18 cellular contexts compared by ENCODE assay signal in genomic region chr12:81095470-81096232, GRCh38. TPM values are rescaled to one million over a fixed set of nuclear protein-coding genes. Genes with fewer than 3 reads are reported as not detected.
DNase-seq lines count a peak whose midpoint lies in the region; ATAC-seq and TF ChIP-seq lines count a peak whose summit lies in the region.
"Had no signal": no experiment of that assay in that cellular context is flagged by ENCODE, and none has a peak within 500 bp of the region (broad histone marks: within the 10 kb centered on the region; RNA-seq: fewer than 3 reads in every experiment).

No MANE protein-coding gene starts in this region.

- H3K9me3 Mint-ChIP-seq in endodermal cell: no peaks in the 10 kb centered on the region
- no peaks in the 10 kb centered on the region for H3K9me3 Mint-ChIP-seq in activated CD4-positive, alpha-beta T cell treated with anti-CD3 and anti-CD28 coated beads, Interleukin-2, amount 10 ng/mL, durations not matched to agents 24 days and 14 days

- peaks cover 9% of the 10 kb centered on the region for H3K4me1 Mint-ChIP-seq in endodermal cell
- H3K4me1 Mint-ChIP-seq in activated CD4-positive, alpha-beta T cell treated with anti-CD3 and anti-CD28 coated beads, Interleukin-2, amount 10 ng/mL, durations not matched to agents 24 days and 14 days: no peaks in the 10 kb centered on the region

- peaks cover 17% of the 10 kb centered on the region for H3K4me1 ChIP-seq in endodermal cell (ENCODE audit: control insufficient read depth, insufficient read depth, low read length)
- H3K4me1 ChIP-seq in left lung: no peaks in the 10 kb centered on the region
- H3K4me1 ChIP-seq in aorta (ENCODE audit: control insufficient read depth in 1 of 2, insufficient read depth in 2 of 2, low read length in 2 of 2): peaks cover 0 to 4% of the 10 kb centered on the region in 2 donors
- H3K4me1 ChIP-seq: SJSA1, transverse colon had no signal

- H3K4me3 ChIP-seq in endodermal cell (ENCODE audit: low read length): no peak overlapping the region
- H3K4me3 ChIP-seq in left lung: no peak overlapping the region
- H3K4me3 ChIP-seq in aorta (ENCODE audit: low read length in 2 of 2): no peak overlapping the region
- H3K4me3 ChIP-seq: SJSA1, transverse colon had no signal

- H3K36me3 ChIP-seq in endodermal cell (ENCODE audit: control insufficient read depth, insufficient read depth, low read length) (no peaks in the 10 kb centered on the region), left lung (no peaks in the 10 kb centered on the region), aorta (ENCODE audit: control insufficient read depth in 1 of 2, insufficient read depth in 2 of 2, low read length in 1 of 2) (no peaks in the 10 kb centered on the region)
- H3K36me3 ChIP-seq: SJSA1, transverse colon had no signal

- no peaks in the 10 kb centered on the region for H3K27me3 ChIP-seq in endodermal cell (ENCODE audit: control insufficient read depth, insufficient read depth, low read length, poor library complexity, severe bottlenecking)
- no peaks in the 10 kb centered on the region for H3K27me3 ChIP-seq in left lung
- H3K27me3 ChIP-seq in aorta (ENCODE audit: control insufficient read depth in 1 of 2, insufficient read depth in 2 of 2, low read length in 1 of 2): no peaks in the 10 kb centered on the region
- H3K27me3 ChIP-seq: SJSA1, transverse colon had no signal

- H3K27me3 Mint-ChIP-seq in endodermal cell (ENCODE audit: insufficient read depth): no peaks in the 10 kb centered on the region
- no peaks in the 10 kb centered on the region for H3K27me3 Mint-ChIP-seq in activated CD4-positive, alpha-beta T cell treated with anti-CD3 and anti-CD28 coated beads, Interleukin-2, amount 10 ng/mL, durations not matched to agents 24 days and 14 days

- no peaks in the 10 kb centered on the region for H3K36me3 Mint-ChIP-seq in endodermal cell (ENCODE audit: low read depth)
- no peaks in the 10 kb centered on the region for H3K36me3 Mint-ChIP-seq in activated CD4-positive, alpha-beta T cell treated with anti-CD3 and anti-CD28 coated beads, Interleukin-2, amount 10 ng/mL, durations not matched to agents 24 days and 14 days (ENCODE audit: low read depth)

- ATAC-seq in Right ventricle myocardium inferior: peak; percentile 76
- ATAC-seq in left lung: peak; percentile 44
- peak; percentile 41 for ATAC-seq in aorta (ENCODE audit: low FRiP score)

- 31 to 42% methylated on average over 2 to 6 of the region's 6 CpGs for WGBS in endodermal cell (ENCODE audit: insufficient coverage in 1 of 2, insufficient read length in 1 of 2), 2 experiments
- WGBS in aorta, 2 donors: 88 to 89% methylated on average over 6 of the region's 6 CpGs

- intact Hi-C loops in Right ventricle myocardium inferior (cut with DNase I): no loop called here
- intact Hi-C loops in cardiac septum (cut with DNase I): no loop called here
- intact Hi-C loops in left lung (cut with DNase I): no loop called here
- intact Hi-C loops in aorta (cut with DNase I): no loop called here
- intact Hi-C loops in activated CD4-positive, alpha-beta T cell treated with anti-CD3 and anti-CD28 coated beads, Interleukin-2, amount 10 ng/mL, durations not matched to agents 24 days and 14 days (cut with micrococcal nuclease): no loop called here

- no peak overlapping the region for H3K4me3 Mint-ChIP-seq in endodermal cell
- H3K4me3 Mint-ChIP-seq in activated CD4-positive, alpha-beta T cell treated with anti-CD3 and anti-CD28 coated beads, Interleukin-2, amount 10 ng/mL, durations not matched to agents 24 days and 14 days: no peak overlapping the region

- TF ChIP-seq CTCF in endodermal cell (conservative IDR thresholded peaks at IDR 0.05) (no peak), left lung (IDR thresholded peaks at IDR 0.05) (no peak)

- no peaks in the 10 kb centered on the region for H3K9me3 ChIP-seq in endodermal cell (ENCODE audit: control insufficient read depth, low read length)
- H3K9me3 ChIP-seq in left lung: no peaks in the 10 kb centered on the region
- H3K9me3 ChIP-seq in aorta (ENCODE audit: control insufficient read depth, low read length): no peaks in the 10 kb centered on the region
- H3K9me3 ChIP-seq: SJSA1, transverse colon had no signal

- H3K9ac ChIP-seq in endodermal cell (ENCODE audit: extremely low read depth, low read length, poor library complexity, severe bottlenecking): no peak overlapping the region

- no peak overlapping the region for H3K27ac Mint-ChIP-seq in endodermal cell
- no peak overlapping the region for H3K27ac Mint-ChIP-seq in activated CD4-positive, alpha-beta T cell treated with anti-CD3 and anti-CD28 coated beads, Interleukin-2, amount 10 ng/mL, durations not matched to agents 24 days and 14 days

- H3K27ac ChIP-seq in endodermal cell (ENCODE audit: low read depth, low read length) (no peak overlapping the region), left lung (no peak overlapping the region), aorta (ENCODE audit: low read depth in 1 of 2, low read length in 2 of 2) (no peak overlapping the region)
- H3K27ac ChIP-seq: SJSA1, transverse colon had no signal

- DNase-seq in Right ventricle myocardium inferior (ENCODE audit: missing footprints): no peak
- DNase-seq in cardiac septum (ENCODE audit: low spot score): no peak
- DNase-seq in endodermal cell: peak; percentile 63
- DNase-seq in left lung: no peak
- DNase-seq in aorta: no peak
- no peak for DNase-seq in activated CD4-positive, alpha-beta T cell treated with anti-CD3 and anti-CD28 coated beads, Interleukin-2, amount 10 ng/mL, durations not matched to agents 24 days and 14 days
- no peak for DNase-seq in cerebellar nuclear complex (lab: John Stamatoyannopoulos, UW)
- DNase-seq in UCSD-AML1 (lab: John Stamatoyannopoulos, UW; ENCODE audit: unreplicated experiment): no peak
- DNase-seq: DMS79; effector memory CD4-positive, alpha-beta T cell; midbrain; NCI-H1930; NCI-H524; stimulated activated CD4-positive, alpha-beta T cell treated with anti-CD3 and anti-CD28 coated beads, Interleukin-4, amount 100 ng/mL, for 4 hours; T-helper 9 cell; transverse colon had no signal

RNA-seq across cellular contexts. Expression of gene ACSS3, which starts 17.8 kb away (rescaled TPM):
- 20.4 TPM for total RNA-seq in Right ventricle myocardium inferior
- total RNA-seq in cardiac septum: 26.7 TPM
- total RNA-seq in endodermal cell: 10 to 100 TPM; 28.3 to 29.4 TPM
- 20.9 TPM for polyA plus RNA-seq in endodermal cell (2013, experiment 1 of 2)
- polyA plus RNA-seq in endodermal cell (2013, experiment 2 of 2): 19.3 TPM
- 10 to 100 TPM; 22.9 to 42.7 TPM for total RNA-seq in left lung
- 10 to 100 TPM; 20.5 to 24.6 TPM for total RNA-seq in aorta
- 1 to 10 TPM; 6.4 to 8.2 TPM for polyA plus RNA-seq in aorta
- not detected in 2 replicates for total RNA-seq in activated CD4-positive, alpha-beta T cell treated with anti-CD3 and anti-CD28 coated beads, Interleukin-2, amount 10 ng/mL, durations not matched to agents 24 days and 14 days
- total RNA-seq: A172 had no signal

Comparison
In these comparisons a context has a peak if more than half of its experiments do, and no peak if none do; other contexts are left out.
1. RNA of gene ACSS3, which starts 17.8 kb away (total RNA-seq): 22.9 to 42.7 TPM in left lung, 28.3 to 29.4 TPM in endodermal cell, 26.7 TPM in cardiac septum (single experiment), 20.5 to 24.6 TPM in aorta and 20.4 TPM in Right ventricle myocardium inferior (single experiment); not detected in activated CD4-positive, alpha-beta T cell treated with anti-CD3 and anti-CD28 coated beads, Interleukin-2, amount 10 ng/mL, durations not matched to agents 24 days and 14 days; every median in the first group is over 10 times any median in the second.
2. Peak in every context shown above with its lines, with median percentiles within 50 percentile points of each other: ATAC-seq.